Comparison of ENCODE assay signal across 7 cellular contexts in the genomic region with DNA sequence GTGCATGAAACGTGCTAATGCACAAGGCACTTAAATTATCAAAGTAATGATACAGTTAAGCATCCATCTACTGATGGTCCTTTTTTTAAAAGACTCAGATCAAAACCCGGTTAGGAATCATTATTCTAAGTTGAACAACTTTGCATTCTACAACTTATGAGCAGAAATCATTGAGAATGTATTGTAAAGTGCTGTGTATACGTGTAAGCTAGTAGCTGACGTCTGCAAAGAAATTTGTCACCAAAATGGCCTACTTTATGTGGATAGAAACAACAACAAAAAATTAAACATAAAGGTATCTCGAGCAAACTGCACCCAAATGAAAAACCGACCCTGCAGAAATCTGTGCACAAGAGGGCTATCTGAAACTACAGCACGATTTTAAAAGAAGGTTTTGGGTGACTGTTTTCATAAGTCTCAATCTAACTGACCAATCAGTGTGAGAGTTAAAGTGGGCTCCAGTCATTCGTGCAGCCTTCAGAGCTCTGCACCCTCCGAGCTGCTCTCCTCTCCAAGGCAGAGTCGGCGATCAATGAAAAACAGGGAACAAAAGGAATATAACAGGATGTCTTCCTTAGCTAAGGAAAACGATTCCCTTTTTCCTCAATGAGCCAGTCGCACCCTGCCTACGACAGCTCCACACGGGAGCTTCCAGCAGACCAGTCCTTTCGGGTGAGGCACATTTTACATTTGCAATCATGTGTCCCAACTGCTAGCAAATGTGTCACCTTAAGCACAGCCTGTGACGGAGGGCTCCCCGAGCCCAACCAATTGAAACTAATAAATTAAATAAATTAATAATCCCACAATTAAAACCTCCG.
DNase-seq lines count a peak whose midpoint lies in the region; ATAC-seq and TF ChIP-seq lines count a peak whose summit lies in the region.

No MANE protein-coding gene starts in this region.

- peaks cover 10 to 13% of the 10 kb centered on the region in 2 donors for H3K4me1 ChIP-seq in neuronal stem cell (ENCODE audit: control insufficient read depth in 2 of 2, insufficient read depth in 1 of 2, low read depth in 1 of 2, low read length in 2 of 2)

- no CpG with 5 or more reads among the region's 19 CpGs for WGBS in neuronal stem cell (ENCODE audit: extremely low coverage in 2 of 2, insufficient read length in 2 of 2, insufficient replicate concordance in 1 of 2), 2 donors

- no peaks in the 10 kb centered on the region for H3K9me3 ChIP-seq in neuronal stem cell (replicated peaks in 1 of 2; ENCODE audit: control insufficient read depth in 2 of 2, insufficient read depth in 1 of 2, low read depth in 1 of 2, low read length in 2 of 2)

- H3K27ac Mint-ChIP-seq in activated naive CD8-positive, alpha-beta T cell = peak overlapping the region; percentile 97
- peak overlapping the region; percentile 98 for H3K27ac Mint-ChIP-seq in glutamatergic neuron (ENCODE audit: unreplicated experiment)

- peaks cover 2% of the 10 kb centered on the region for H3K36me3 Mint-ChIP-seq in activated naive CD8-positive, alpha-beta T cell
- H3K36me3 Mint-ChIP-seq in glutamatergic neuron (ENCODE audit: unreplicated experiment) = peaks cover under 1% of the 10 kb centered on the region

- H3K36me3 ChIP-seq in H7 (replicated peaks; ENCODE audit: control insufficient read depth, insufficient read depth, low read length) = no peaks in the 10 kb centered on the region
- H3K36me3 ChIP-seq in neuronal stem cell (replicated peaks in 1 of 2; ENCODE audit: control insufficient read depth in 2 of 2, insufficient read depth in 2 of 2, low read length in 2 of 2) = no peaks in the 10 kb centered on the region

- H3K27me3 ChIP-seq in H7 (ENCODE audit: control insufficient read depth, insufficient read depth, low read length) (no peaks in the 10 kb centered on the region), neuronal stem cell (ENCODE audit: control insufficient read depth in 3 of 3, insufficient read depth in 3 of 3, low read depth in 1 of 3, low read length in 3 of 3) (peaks cover 0 to 28% (median 4%) of the 10 kb centered on the region in 3 experiments)

- H3K4ac ChIP-seq in neuronal stem cell (ENCODE audit: low read length) = no peak overlapping the region

- H2AK5ac ChIP-seq in neuronal stem cell (ENCODE audit: low read depth, low read length) = no peak overlapping the region

- no peaks in the 10 kb centered on the region for H3K27me3 Mint-ChIP-seq in activated naive CD8-positive, alpha-beta T cell
- H3K27me3 Mint-ChIP-seq in glutamatergic neuron (ENCODE audit: unreplicated experiment) = peaks cover 16% of the 10 kb centered on the region

- H2BK12ac ChIP-seq in neuronal stem cell (ENCODE audit: low read length) = no peak overlapping the region

- peak overlapping the region; percentile 74 for H3K9ac ChIP-seq in neuronal stem cell (ENCODE audit: low read depth, low read length, poor library complexity)

- peak overlapping the region; percentile 69 for H3K4me2 ChIP-seq in neuronal stem cell (ENCODE audit: insufficient read depth, low read length, poor library complexity, severe bottlenecking)

- no peak overlapping the region for H4K91ac ChIP-seq in neuronal stem cell (ENCODE audit: low read depth, low read length, poor library complexity)

- no peak overlapping the region for H2BK5ac ChIP-seq in neuronal stem cell (ENCODE audit: low read length)

- no peak overlapping the region for H3K23ac ChIP-seq in neuronal stem cell (ENCODE audit: low read depth, low read length, poor library complexity)

- H3K79me1 ChIP-seq in neuronal stem cell (ENCODE audit: low read depth, low read length) = no peaks in the 10 kb centered on the region

- H3K4me3 ChIP-seq in H7 (ENCODE audit: insufficient read depth, low read depth, low read length) (peak overlapping the region; percentile 70), neuronal stem cell (ENCODE audit: low read length in 2 of 2) (peak overlapping the region; percentile 67 to 77)

- H2BK15ac ChIP-seq in neuronal stem cell (ENCODE audit: low read length) = no peak overlapping the region

- no peak overlapping the region for H3K14ac ChIP-seq in neuronal stem cell (ENCODE audit: low read length)

- peak overlapping the region; percentile 96 for H3K4me3 Mint-ChIP-seq in activated naive CD8-positive, alpha-beta T cell
- H3K4me3 Mint-ChIP-seq in glutamatergic neuron (ENCODE audit: unreplicated experiment) = peak overlapping the region; percentile 96

- no peak overlapping the region for H4K8ac ChIP-seq in neuronal stem cell (ENCODE audit: low read depth, low read length)

- no peak for TF ChIP-seq CTCF in glutamatergic neuron (IDR thresholded peaks at IDR 0.05; ENCODE audit: partially characterized antibody, unreplicated experiment)

- DNase-seq in GM04503 (ENCODE audit: low read depth) (peak; percentile 14), H7 (peak; percentile 54), NCI-H524 treated with DMSO at 0.1 percent for 48 hours (lab: John Stamatoyannopoulos, UW) (peak; percentile 49), glutamatergic neuron (peak; percentile 47), neuronal stem cell (ENCODE audit: low spot score) (peak; percentile 26)

- H2AFZ ChIP-seq in neuronal stem cell (ENCODE audit: low read length) = peak overlapping the region; percentile 78

- H3K27ac ChIP-seq in neuronal stem cell (replicated peaks; ENCODE audit: low read length) = no peak overlapping the region

- no peak overlapping the region for H2BK120ac ChIP-seq in neuronal stem cell (ENCODE audit: low read depth, low read length)

- H3K9me3 Mint-ChIP-seq in activated naive CD8-positive, alpha-beta T cell (ENCODE audit: low read depth) = no peaks in the 10 kb centered on the region
- H3K9me3 Mint-ChIP-seq in glutamatergic neuron (ENCODE audit: unreplicated experiment) = peaks cover 30% of the 10 kb centered on the region

- ATAC-seq in HG02610 (IDR thresholded peaks at IDR 0.05; ENCODE audit: unreplicated experiment) = no peak

- peaks cover 77% of the 10 kb centered on the region for H3K4me1 Mint-ChIP-seq in activated naive CD8-positive, alpha-beta T cell (ENCODE audit: low read depth)
- H3K4me1 Mint-ChIP-seq in glutamatergic neuron (ENCODE audit: low read depth, unreplicated experiment) = peaks cover 66% of the 10 kb centered on the region

- no peak overlapping the region for H3K18ac ChIP-seq in neuronal stem cell (ENCODE audit: low read length)
